1 cellular context compared by ENCODE assay signal in genomic region chr3:153023896-153024295, GRCh38.
TF ChIP-seq lines count a peak whose summit lies in the region.

No MANE protein-coding gene starts in this region.

TF ChIP-seq in K562, 482 proteins besides CTCF, POLR2A, EP300 and RAD21 (continued from another document and continues in another):
- TF ChIP-seq ZNF592 (IDR thresholded peaks at IDR 0.05) (peak; percentile 95), KLF16 (IDR thresholded peaks at IDR 0.05) (no peak), ATF3 (IDR thresholded peaks at IDR 0.05) (peak; percentile 59), ATF3 (CRISPR knock-in tag; conservative IDR thresholded peaks at IDR 0.05) (no peak), MYC (IDR thresholded peaks at IDR 0.05; ENCODE audit: low read depth, low read length) (peak; percentile 71), MYC (CRISPR knock-in tag; IDR thresholded peaks at IDR 0.05; ENCODE audit: borderline replicate concordance, low read depth) (no peak), HDAC1 (IDR thresholded peaks at IDR 0.05) (peak in 1 of 2 experiments; percentile 39; a peak in 2 of 4 replicates), RHOXF2B (CRISPR knock-in tag; conservative IDR thresholded peaks at IDR 0.05) (no peak), CXXC5 (CRISPR knock-in tag; IDR thresholded peaks at IDR 0.05) (0 out of 2 replicates have a peak, but pooled peaks have one; percentile 26), RCOR1 (IDR thresholded peaks at IDR 0.05; ENCODE audit: borderline replicate concordance in 1 of 2, low read depth in 2 of 2, low read length in 2 of 2) (peak in 1 of 2 experiments; percentile 5; a peak in 1 of 4 replicates), MECOM (CRISPR knock-in tag; IDR thresholded peaks at IDR 0.05) (peak; percentile 25; the same call in 1 of the 2 replicates), NFE2 (IDR thresholded peaks at IDR 0.05; ENCODE audit: low read depth) (peak; percentile 52; the same call in 1 of the 2 replicates), ZNF589 (CRISPR knock-in tag; IDR thresholded peaks at IDR 0.05; ENCODE audit: low read depth) (no peak), DPF2 (IDR thresholded peaks at IDR 0.05) (0 out of 2 replicates have a peak, but pooled peaks have one; percentile 42), KDM1A (IDR thresholded peaks at IDR 0.05) (peak in 1 of 2 experiments; percentile 33; a peak in 1 of 4 replicates), JUND (IDR thresholded peaks at IDR 0.05; ENCODE audit: borderline replicate concordance, low read depth, low read length) (peak; percentile 83), JUND (tag; IDR thresholded peaks at IDR 0.05; ENCODE audit: borderline replicate concordance, low read depth, low read length) (peak; percentile 87; the same call in 2 of the 3 replicates), JUN (IDR thresholded peaks at IDR 0.05; ENCODE audit: borderline replicate concordance, low read depth, low read length) (0 out of 2 replicates have a peak, but pooled peaks have one; percentile 20), JUN (CRISPR knock-in tag; IDR thresholded peaks at IDR 0.05; ENCODE audit: borderline replicate concordance) (no peak), SPI1 (IDR thresholded peaks at IDR 0.05; ENCODE audit: borderline replicate concordance, low read depth, low read length) (peak; percentile 60; the same call in 1 of the 2 replicates), FOSL1 (tag; conservative IDR thresholded peaks at IDR 0.05) (peak; percentile 78), E2F6 (IDR thresholded peaks at IDR 0.05; ENCODE audit: borderline replicate concordance in 1 of 2, extremely low read depth in 1 of 2, insufficient read depth in 1 of 2, insufficient read length in 1 of 2, low read depth in 1 of 2, low read length in 1 of 2, poor library complexity in 1 of 2, severe bottlenecking in 1 of 2) (peak; percentile 55 to 75), TOE1 (IDR thresholded peaks at IDR 0.05; ENCODE audit: borderline replicate concordance) (0 out of 2 replicates have a peak, but pooled peaks have one; percentile 33), TOE1 (CRISPR knock-in tag; IDR thresholded peaks at IDR 0.05; ENCODE audit: borderline replicate concordance, low read depth) (no peak), ZBTB34 (CRISPR knock-in tag; IDR thresholded peaks at IDR 0.05) (no peak), STAT5A (IDR thresholded peaks at IDR 0.05; ENCODE audit: borderline replicate concordance, low read length) (peak; percentile 76), ARID1B (IDR thresholded peaks at IDR 0.05) (peak; percentile 63), TRIM24 (IDR thresholded peaks at IDR 0.05) (0 out of 4 replicates have a peak, but pooled peaks of 1 of the 2 experiments have one; percentile 9), YY1 (IDR thresholded peaks at IDR 0.05; ENCODE audit: borderline replicate concordance in 1 of 3, control insufficient read depth in 1 of 3, extremely low read depth in 1 of 3, insufficient read depth in 3 of 3, insufficient read length in 1 of 3, insufficient replicate concordance in 2 of 3, low read depth in 1 of 3, low read length in 2 of 3) (peak in 1 of 3 experiments; percentile 39), CCNT2 (IDR thresholded peaks at IDR 0.05; ENCODE audit: borderline replicate concordance, extremely low read depth, insufficient read length, low read depth, low read length) (no peak), MAFK (IDR thresholded peaks at IDR 0.05; ENCODE audit: low read length) (peak; percentile 38), SMARCA4 (IDR thresholded peaks at IDR 0.05) (peak; percentile 61; the same call in 1 of the 2 replicates), FOXK2 (conservative IDR thresholded peaks at IDR 0.05 in 1 of 2, IDR thresholded peaks at IDR 0.05 in 1 of 2; ENCODE audit: low read depth in 2 of 2) (peak in 1 of 2 experiments; percentile 44; a peak in 1 of 4 replicates), MGA (IDR thresholded peaks at IDR 0.05) (peak; percentile 92), ATF6 (CRISPR knock-in tag; IDR thresholded peaks at IDR 0.05) (no peak), EHMT2 (IDR thresholded peaks at IDR 0.05) (peak; percentile 81), SMARCE1 (IDR thresholded peaks at IDR 0.05) (peak; percentile 38; the same call in 1 of the 2 replicates), TAL1 (IDR thresholded peaks at IDR 0.05) (no peak)
